ENCODE assay signal across 34 cellular contexts in the genomic region with DNA sequence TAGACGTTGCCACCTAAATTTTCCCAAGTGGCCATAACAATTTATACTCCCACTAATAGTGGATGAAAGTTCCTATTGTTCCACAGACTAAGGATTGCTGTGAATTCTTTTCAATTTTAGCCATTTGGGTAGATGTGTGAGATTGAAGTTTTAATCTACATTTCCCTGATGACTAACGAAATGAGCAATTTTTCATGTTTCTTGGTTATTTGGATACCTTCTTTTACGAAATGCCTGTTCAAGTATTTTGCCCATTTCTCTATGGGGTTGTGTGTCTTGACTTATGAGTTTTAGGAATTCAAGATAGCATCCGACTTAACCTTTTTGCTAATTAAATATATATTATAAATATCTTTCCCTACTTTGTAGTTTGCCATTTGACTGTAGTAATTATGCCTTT.
"Had no signal": no experiment of that assay in that cellular context is flagged by ENCODE, and none has a peak within 500 bp of the region (broad histone marks: within the 10 kb centered on the region; RNA-seq: fewer than 3 reads in every experiment).

No MANE protein-coding gene starts in this region.

- DNase-seq: Karpas-422, Kasumi-1, MG63, MM.1S, MV-4-11, NCI-H1048, NCI-H1092, NCI-H1092 treated with DMSO at 0.1 percent for 48 hours, NCI-H1105, NCI-H1105 treated with DMSO at 0.1 percent for 48 hours, NCI-H1417, NCI-H1417 treated with DMSO at 0.1 percent for 48 hours, NCI-H1436, NCI-H1436 treated with DMSO at 0.1 percent for 48 hours, NCI-H146, NCI-H1694, NCI-H1694 treated with DMSO at 0.1 percent for 48 hours, NCI-H187, NCI-H187 treated with DMSO at 0.1 percent for 48 hours, NCI-H1930, NCI-H2029, NCI-H2029 treated with DMSO at 0.1 percent for 48 hours, NCI-H2081, NCI-H2081 treated with DMSO at 0.1 percent for 48 hours, NCI-H2107, NCI-H2171, NCI-H2171 treated with DMSO at 0.1 percent for 48 hours, NCI-H2227 treated with DMSO at 0.1 percent for 48 hours, NCI-H226, NCI-H345, NCI-H446, NCI-H446 treated with DMSO at 0.1 percent for 48 hours, NCI-H510A, NCI-H510A treated with DMSO at 0.1 percent for 48 hours had no signal

- H3K36me3 ChIP-seq: MG63 had no signal

- H3K4me3 ChIP-seq: MG63 had no signal
